In the genomic region with DNA sequence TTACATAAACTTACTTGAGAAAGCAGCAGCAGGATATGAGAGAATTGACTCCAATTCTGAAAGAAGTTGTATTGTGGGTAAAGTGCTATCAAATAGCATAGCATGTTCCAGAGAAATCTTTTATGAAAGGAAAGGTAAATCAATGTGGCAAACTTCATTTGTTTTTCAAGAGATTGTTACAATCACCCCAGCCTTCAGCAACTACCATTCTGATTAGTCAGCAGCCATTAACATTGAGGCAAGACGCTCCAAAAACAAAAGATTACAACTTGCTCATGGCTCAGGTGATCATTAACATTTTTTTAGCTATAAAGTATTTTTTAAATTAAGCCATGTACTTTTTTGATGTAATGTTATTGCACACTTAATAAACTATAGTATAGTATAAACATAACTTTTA, we compare ENCODE assay signal across 20 cellular contexts.
DNase-seq lines count a peak whose midpoint lies in the region; ATAC-seq, FAIRE-seq and TF ChIP-seq lines count a peak whose summit lies in the region.
"Had no signal": no experiment of that assay in that cellular context is flagged by ENCODE, and none has a peak within 500 bp of the region (broad histone marks: within the 10 kb centered on the region; RNA-seq: fewer than 3 reads in every experiment).

No MANE protein-coding gene starts in this region.

- H3K4me1 Mint-ChIP-seq in GM23338 (peaks cover 8% of the 10 kb centered on the region), astrocyte (ENCODE audit: low read depth, unreplicated experiment) (peaks cover 10% of the 10 kb centered on the region)

- no peaks in the 10 kb centered on the region for H3K79me2 ChIP-seq in GM23338 (replicated peaks; ENCODE audit: insufficient read depth)
- H3K79me2 ChIP-seq in astrocyte (ENCODE audit: insufficient read depth, low read length) = no peaks in the 10 kb centered on the region
- no peaks in the 10 kb centered on the region for H3K79me2 ChIP-seq in GM23248 (ENCODE audit: insufficient read depth)

- TF ChIP-seq CTCF in GM23338 (conservative IDR thresholded peaks at IDR 0.05; ENCODE audit: low read depth in 2 of 2) (no peak), astrocyte (IDR thresholded peaks at IDR 0.05; ENCODE audit: insufficient read depth, low read depth, low read length) (no peak), epithelial cell of proximal tubule (conservative IDR thresholded peaks at IDR 0.05; ENCODE audit: low read depth, low read length) (no peak), kidney epithelial cell (IDR thresholded peaks at IDR 0.05; ENCODE audit: insufficient read depth, low read length, poor library complexity, severe bottlenecking) (no peak), right atrium auricular region (IDR thresholded peaks at IDR 0.05) (no peak)

- H3K9me3 ChIP-seq in astrocyte (ENCODE audit: insufficient read depth, low read depth, low read length) (no peaks in the 10 kb centered on the region), GM23248 (ENCODE audit: low read depth) (no peaks in the 10 kb centered on the region), right atrium auricular region (peaks cover 0 to 16% of the 10 kb centered on the region in 2 donors)
- H3K9me3 ChIP-seq: A549 had no signal

- H3K9ac ChIP-seq in astrocyte (ENCODE audit: low read length) (no peak overlapping the region), GM23248 (no peak overlapping the region)

- H2AFZ ChIP-seq in GM23338 (peak overlapping the region; percentile 56), astrocyte (ENCODE audit: low read depth, low read length) (no peak overlapping the region), GM23248 (no peak overlapping the region)

- in situ Hi-C loops in GM23248 (cut with MboI) = no loop called here

- DNase-seq in GM23338 (ENCODE audit: low spot score) (no peak), astrocyte (ENCODE audit: low read depth) (peak; percentile 18), epithelial cell of proximal tubule (ENCODE audit: low read depth) (peak; percentile 6), kidney epithelial cell (ENCODE audit: low read depth) (peak; percentile 14), HT-29 (ENCODE audit: low spot score) (no peak), GM12892 (ENCODE audit: insufficient read length) (no peak), GM23248 (no peak), right atrium auricular region (ENCODE audit: low spot score) (no peak)
- DNase-seq: AML-193; Caco-2; CD4-positive, alpha-beta T cell; HCEC 1CT; IMR-90 had no signal

- H3K36me3 Mint-ChIP-seq in GM23338 (ENCODE audit: low read depth) = no peaks in the 10 kb centered on the region
- no peaks in the 10 kb centered on the region for H3K36me3 Mint-ChIP-seq in astrocyte (ENCODE audit: low read depth, unreplicated experiment)

- H3K4me3 ChIP-seq in GM23338 = no peak overlapping the region
- H3K4me3 ChIP-seq in astrocyte (ENCODE audit: insufficient read depth, low read depth, low read length) = no peak overlapping the region
- H3K4me3 ChIP-seq in epithelial cell of proximal tubule (ENCODE audit: low read depth, low read length) = no peak overlapping the region
- H3K4me3 ChIP-seq in kidney epithelial cell (ENCODE audit: low read depth, low read length) = no peak overlapping the region
- H3K4me3 ChIP-seq in GM23248 = no peak overlapping the region
- H3K4me3 ChIP-seq in right atrium auricular region = no peak overlapping the region
- H3K4me3 ChIP-seq: A549, K562 had no signal

- 0 out of 2 replicates have a peak overlapping the region, but pooled peaks have one; percentile 0 for H3K27ac Mint-ChIP-seq in GM23338
- H3K27ac Mint-ChIP-seq in astrocyte (ENCODE audit: unreplicated experiment) = no peak overlapping the region
- H3K27ac Mint-ChIP-seq: CD4-positive, alpha-beta T cell had no signal

- no peak for TF ChIP-seq POLR2A in GM12892 (IDR thresholded peaks at IDR 0.05; ENCODE audit: low read depth, low read length)

- no peak for ATAC-seq in GM23338
- ATAC-seq: A549, K562 had no signal

- WGBS in GM23248 (ENCODE audit: low coverage in 1 of 2, low lambda C conversion rate in 2 of 2, missing lambda C conversion rate in 2 of 2), 2 experiments = 55 to 63% methylated on average over 1 of the region's 1 CpG

- H3K36me3 ChIP-seq in GM23338 (ENCODE audit: insufficient read depth) (no peaks in the 10 kb centered on the region), astrocyte (ENCODE audit: insufficient read depth, low read length) (no peaks in the 10 kb centered on the region), kidney epithelial cell (ENCODE audit: control insufficient read depth, insufficient read depth, low read length) (no peaks in the 10 kb centered on the region), GM23248 (ENCODE audit: low read depth) (no peaks in the 10 kb centered on the region), right atrium auricular region (no peaks in the 10 kb centered on the region)

- H4K20me1 ChIP-seq in GM23338 (replicated peaks; ENCODE audit: insufficient read depth) (no peaks in the 10 kb centered on the region), astrocyte (ENCODE audit: insufficient read depth, low read length) (no peaks in the 10 kb centered on the region), GM23248 (ENCODE audit: insufficient read depth) (no peaks in the 10 kb centered on the region)

- H3K9me3 Mint-ChIP-seq in GM23338 = no peaks in the 10 kb centered on the region
- peaks cover 3% of the 10 kb centered on the region for H3K9me3 Mint-ChIP-seq in astrocyte (ENCODE audit: unreplicated experiment)
- H3K9me3 Mint-ChIP-seq: CD4-positive, alpha-beta T cell had no signal

- no peaks in the 10 kb centered on the region for H3F3A ChIP-seq in GM23338 (replicated peaks; ENCODE audit: low read depth)
- H3F3A ChIP-seq in GM23248 (ENCODE audit: insufficient read depth) = no peaks in the 10 kb centered on the region

- H3K27me3 Mint-ChIP-seq in GM23338 (ENCODE audit: insufficient read depth, low read depth, poor library complexity) = no peaks in the 10 kb centered on the region
- H3K27me3 Mint-ChIP-seq in astrocyte (ENCODE audit: low read depth, unreplicated experiment) = no peaks in the 10 kb centered on the region

- H3K4me3 Mint-ChIP-seq in GM23338 = no peak overlapping the region
- H3K4me3 Mint-ChIP-seq in astrocyte (ENCODE audit: unreplicated experiment) = no peak overlapping the region
- H3K4me3 Mint-ChIP-seq: CD4-positive, alpha-beta T cell had no signal

- peaks cover 8% of the 10 kb centered on the region; the same call in 1 of the 2 replicates for H3K4me1 ChIP-seq in GM23338 (ENCODE audit: insufficient read depth)
- no peaks in the 10 kb centered on the region for H3K4me1 ChIP-seq in astrocyte (ENCODE audit: insufficient read depth, low read length)
- no peaks in the 10 kb centered on the region for H3K4me1 ChIP-seq in GM23248 (ENCODE audit: insufficient read depth)
- H3K4me1 ChIP-seq in right atrium auricular region = no peaks in the 10 kb centered on the region
- H3K4me1 ChIP-seq: A549, Caco-2 had no signal

- FAIRE-seq in astrocyte (lab: Jason Lieb, UNC) (no peak), GM12892 (lab: Jason Lieb, UNC) (no peak)
- FAIRE-seq: A549, D721Med, G401.6, H54, K562 had no signal

- H3K27me3 ChIP-seq in GM23338 (ENCODE audit: insufficient read depth) (no peaks in the 10 kb centered on the region), astrocyte (ENCODE audit: insufficient read depth, low read length) (no peaks in the 10 kb centered on the region), kidney epithelial cell (ENCODE audit: control insufficient read depth, insufficient read depth, low read length) (no peaks in the 10 kb centered on the region), GM23248 (replicated peaks; ENCODE audit: insufficient read depth) (no peaks in the 10 kb centered on the region), right atrium auricular region (no peaks in the 10 kb centered on the region)

- H3K27ac ChIP-seq in GM23338 (ENCODE audit: low read depth) (no peak overlapping the region), astrocyte (ENCODE audit: low read depth, low read length) (no peak overlapping the region), GM23248 (no peak overlapping the region), right atrium auricular region (no peak overlapping the region)
- H3K27ac ChIP-seq: 22Rv1, A549, C4-2B had no signal

- H3K9me2 ChIP-seq in GM23338 (ENCODE audit: insufficient read depth) (peaks cover 11% of the 10 kb centered on the region; the same call in 1 of the 2 replicates), GM23248 (ENCODE audit: insufficient read depth) (no peaks in the 10 kb centered on the region)

- no peak overlapping the region for H3K4me2 ChIP-seq in GM23338
- no peak overlapping the region for H3K4me2 ChIP-seq in astrocyte (ENCODE audit: low read length)
- H3K4me2 ChIP-seq in GM23248 (ENCODE audit: unreplicated experiment) = no peak overlapping the region
- H3K4me2 ChIP-seq: A549 had no signal

TF ChIP-seq in GM23338, 12 proteins besides CTCF, POLR2A, EP300 and RAD21 (continues in another document):
- TF ChIP-seq EZH2phosphoT487 (IDR thresholded peaks at IDR 0.05; ENCODE audit: unreplicated experiment) = no peak
- TF ChIP-seq REST (IDR thresholded peaks at IDR 0.05; ENCODE audit: unreplicated experiment) = no peak

Comparison
In these comparisons a context has a peak if more than half of its experiments do, and no peak if none do; other contexts are left out.
1. DNase-seq: peak in astrocyte (single experiment), epithelial cell of proximal tubule (single experiment) and kidney epithelial cell (single experiment); none in GM23338 (single experiment), HT-29 (single experiment), GM12892 (single experiment), GM23248 (single experiment) and right atrium auricular region (single experiment).